11 cellular contexts compared by ENCODE assay signal in genomic region chr7:91083855-91084644, GRCh38.
A peak's percentile ranks its signal among the peaks of the same experiment; 100 is the strongest.
DNase-seq lines count a peak whose midpoint lies in the region; ATAC-seq, FAIRE-seq and TF ChIP-seq lines count a peak whose summit lies in the region.
"Had no signal": no experiment of that assay in that cellular context is flagged by ENCODE, and none has a peak within 500 bp of the region (broad histone marks: within the 10 kb centered on the region; RNA-seq: fewer than 3 reads in every experiment).

No MANE protein-coding gene starts in this region.

- POLR2A ChIA-PET in HepG2 (lab: Yijun Ruan, JAX), result no interaction called here

- no peak overlapping the region for H2AFZ ChIP-seq in HepG2 (ENCODE audit: low read length)
- H2AFZ ChIP-seq in osteoblast (ENCODE audit: low read length), result no peak overlapping the region

- TF ChIP-seq CTCF in right lobe of liver (IDR thresholded peaks at IDR 0.05) (no peak), HepG2 (CRISPR knock-in tag; IDR thresholded peaks at IDR 0.05) (no peak), VCaP (conservative IDR thresholded peaks at IDR 0.05) (peak; percentile 40; the same call in 1 of the 2 replicates), right atrium auricular region (IDR thresholded peaks at IDR 0.05) (peak in 1 of 2 donors; percentile 25), upper lobe of right lung (IDR thresholded peaks at IDR 0.05) (no peak), osteoblast (IDR thresholded peaks at IDR 0.05; ENCODE audit: extremely low read depth, low read depth, low read length) (no peak)

- H3K27me3 ChIP-seq in right lobe of liver (no peaks in the 10 kb centered on the region), HepG2 (ENCODE audit: control insufficient read depth in 1 of 2, insufficient read depth in 2 of 2, low read length in 2 of 2) (no peaks in the 10 kb centered on the region), right atrium auricular region (no peaks in the 10 kb centered on the region), upper lobe of right lung (no peaks in the 10 kb centered on the region), osteoblast (ENCODE audit: insufficient read depth, low read length) (no peaks in the 10 kb centered on the region)

- in situ Hi-C loops in HepG2 (cut with HindIII; ENCODE audit: extremely low pct_ligation_motif_present, low pct_unique_long_range_greater_than_20kb), result loop anchor here (25.0 kb wide), 1 partner anchor 703 kb away; no protein-coding TSS in a partner anchor

- no peak for TF ChIP-seq POLR2A in right lobe of liver (IDR thresholded peaks at IDR 0.05)
- TF ChIP-seq POLR2A in HepG2 (IDR thresholded peaks at IDR 0.05; ENCODE audit: insufficient read depth in 1 of 2, low read depth in 2 of 2, low read length in 2 of 2), result no peak

- ATAC-seq in right lobe of liver (peak; percentile 32 to 41 (median 38)), HepG2 (no peak), upper lobe of right lung (peak; percentile 65), GM21423 (IDR thresholded peaks at IDR 0.05; ENCODE audit: unreplicated experiment) (no peak), GM19324 (IDR thresholded peaks at IDR 0.05; ENCODE audit: low FRiP score, unreplicated experiment) (no peak)

- H3K79me2 ChIP-seq in HepG2 (ENCODE audit: insufficient read depth, low read length) (no peaks in the 10 kb centered on the region), osteoblast (ENCODE audit: insufficient read depth, low read length) (no peaks in the 10 kb centered on the region)

- H3K9me3 ChIP-seq in right lobe of liver, result no peaks in the 10 kb centered on the region
- no peaks in the 10 kb centered on the region for H3K9me3 ChIP-seq in HepG2 (ENCODE audit: low read length)
- H3K9me3 ChIP-seq in right atrium auricular region, result no peaks in the 10 kb centered on the region
- no peaks in the 10 kb centered on the region for H3K9me3 ChIP-seq in upper lobe of right lung
- H3K9me3 ChIP-seq in osteoblast (ENCODE audit: low read depth, low read length), result no peaks in the 10 kb centered on the region

- intact Hi-C loops in right lobe of liver (cut with DNase I), result no loop called here
- intact Hi-C loops in HepG2 (cut with micrococcal nuclease; ENCODE audit: unreplicated experiment), result loop anchor here (10.0 kb wide), 3 partner anchors 201 to 801 kb away; partner anchors contain the start of gene MTERF1
- intact Hi-C loops in upper lobe of right lung (cut with DNase I), result no loop called here

- no peak overlapping the region for H3K9ac ChIP-seq in HepG2 (ENCODE audit: insufficient read depth, low read depth, low read length)

- no peaks in the 10 kb centered on the region for H4K20me1 ChIP-seq in HepG2 (ENCODE audit: insufficient read depth, low read length)
- no peaks in the 10 kb centered on the region for H4K20me1 ChIP-seq in osteoblast (ENCODE audit: insufficient read depth, low read length)

- no TSS peak for BruUV-seq in HepG2 (replicated peaks; lab: Mats Ljungman, UMichigan)

- no peak for TF ChIP-seq RAD21 in HepG2 (CRISPR knock-in tag; IDR thresholded peaks at IDR 0.05)

- TF ChIP-seq EP300 in HepG2 (IDR thresholded peaks at IDR 0.05; ENCODE audit: low read depth in 2 of 2, low read length in 2 of 2), result no peak
- TF ChIP-seq EP300 in HepG2 (CRISPR knock-in tag; IDR thresholded peaks at IDR 0.05; ENCODE audit: borderline replicate concordance), result no peak

- CTCF ChIA-PET in HepG2 (lab: Yijun Ruan, JAX; ENCODE audit: low intra/inter-chr PET ratio, low total read pairs), result no interaction called here

- H3K4me2 ChIP-seq in HepG2 (ENCODE audit: low read depth, low read length) (no peak overlapping the region), osteoblast (ENCODE audit: insufficient read depth, low read length) (no peak overlapping the region)

- DNase-seq in right lobe of liver (peak in 1 of 3 donors; percentile 29), HepG2 (ENCODE audit: low spot score) (no peak), right atrium auricular region (ENCODE audit: low spot score) (peak; percentile 63), upper lobe of right lung (peak; percentile 58), osteoblast (ENCODE audit: insufficient read length, low spot score, missing footprints) (no peak)
- DNase-seq: activated gamma-delta T cell treated with Interleukin-2 at 50 U/mL for 16 hours, NCI-H146 had no signal

- H3K36me3 ChIP-seq in right lobe of liver (no peaks in the 10 kb centered on the region), HepG2 (replicated peaks in 1 of 2; ENCODE audit: control insufficient read depth in 1 of 2, insufficient read depth in 2 of 2, low read length in 2 of 2) (no peaks in the 10 kb centered on the region), right atrium auricular region (no peaks in the 10 kb centered on the region), upper lobe of right lung (no peaks in the 10 kb centered on the region), osteoblast (ENCODE audit: insufficient read depth, low read length) (no peaks in the 10 kb centered on the region)

- H3K4me3 ChIP-seq in right lobe of liver (no peak overlapping the region), HepG2 (replicated peaks in 1 of 3; ENCODE audit: insufficient read depth in 1 of 3, low read depth in 2 of 3, low read length in 3 of 3) (no peak overlapping the region), right atrium auricular region (no peak overlapping the region), upper lobe of right lung (no peak overlapping the region), osteoblast (ENCODE audit: insufficient read depth, low read length) (no peak overlapping the region)
- H3K4me3 ChIP-seq: lung had no signal

- H3K27ac ChIP-seq in right lobe of liver (no peak overlapping the region), HepG2 (ENCODE audit: extremely low read length, insufficient read depth, low read length) (no peak overlapping the region), VCaP (peak overlapping the region; percentile 42), right atrium auricular region (peak overlapping the region; percentile 28 to 71), upper lobe of right lung (no peak overlapping the region), osteoblast (ENCODE audit: low read depth, low read length) (no peak overlapping the region)

- H3K4me1 ChIP-seq in right lobe of liver (no peaks in the 10 kb centered on the region), HepG2 (ENCODE audit: insufficient read depth, low read length) (no peaks in the 10 kb centered on the region), right atrium auricular region (peaks cover 0 to 32% of the 10 kb centered on the region in 2 donors), upper lobe of right lung (peaks cover 4% of the 10 kb centered on the region), osteoblast (ENCODE audit: insufficient read depth, low read length) (peaks cover 51% of the 10 kb centered on the region)

- 52% methylated on average over 3 of the region's 3 CpGs for WGBS in right lobe of liver (ENCODE audit: insufficient coverage, low coverage, low lambda C conversion rate, missing lambda C conversion rate)
- 19% methylated on average over 3 of the region's 3 CpGs for WGBS in HepG2 (ENCODE audit: low lambda C conversion rate)

- FAIRE-seq in HepG2 (lab: Jason Lieb, UNC), result no peak

TF ChIP-seq in HepG2, 621 proteins besides CTCF, POLR2A, EP300 and RAD21:
- no peak for TF ChIP-seq ZSCAN30 (CRISPR knock-in tag; IDR thresholded peaks at IDR 0.05)
- no peak for TF ChIP-seq SP2 (CRISPR knock-in tag; IDR thresholded peaks at IDR 0.05)
- no peak for TF ChIP-seq PHF8 (CRISPR knock-in tag; IDR thresholded peaks at IDR 0.05)
- no peak for TF ChIP-seq ZNF362 (CRISPR knock-in tag; IDR thresholded peaks at IDR 0.05; ENCODE audit: borderline replicate concordance)
- no peak for TF ChIP-seq NFE2 (CRISPR knock-in tag; IDR thresholded peaks at IDR 0.05)
- TF ChIP-seq MAZ (IDR thresholded peaks at IDR 0.05; ENCODE audit: borderline replicate concordance, low read depth, low read length), result no peak
- TF ChIP-seq MAZ (CRISPR knock-in tag; IDR thresholded peaks at IDR 0.05; ENCODE audit: low read depth), result no peak
- no peak for TF ChIP-seq ZNF333 (CRISPR knock-in tag; IDR thresholded peaks at IDR 0.05; ENCODE audit: borderline replicate concordance)
- TF ChIP-seq ZNF317 (CRISPR knock-in tag; IDR thresholded peaks at IDR 0.05), result no peak
- TF ChIP-seq CERS6 (CRISPR knock-in tag; IDR thresholded peaks at IDR 0.05), result no peak
- no peak for TF ChIP-seq HNF4A (CRISPR knock-in tag; IDR thresholded peaks at IDR 0.05)
- no peak for TF ChIP-seq ZNF558 (CRISPR knock-in tag; IDR thresholded peaks at IDR 0.05; ENCODE audit: borderline replicate concordance)
- no peak for TF ChIP-seq ZNF598 (CRISPR knock-in tag; IDR thresholded peaks at IDR 0.05; ENCODE audit: borderline replicate concordance)
- no peak for TF ChIP-seq ZNF282 (IDR thresholded peaks at IDR 0.05; ENCODE audit: partially characterized antibody)
- TF ChIP-seq SCMH1 (CRISPR knock-in tag; IDR thresholded peaks at IDR 0.05; ENCODE audit: borderline replicate concordance), result no peak
- TF ChIP-seq SOX5 (CRISPR knock-in tag; IDR thresholded peaks at IDR 0.05; ENCODE audit: borderline replicate concordance), result no peak

Comparison
In these comparisons a context has a peak if more than half of its experiments do, and no peak if none do; other contexts are left out.
1. ATAC-seq: peak in right lobe of liver (4 of 4) and upper lobe of right lung (single experiment); none in HepG2 (single experiment), GM21423 (single experiment) and GM19324 (single experiment).
2. DNase-seq: peak in right atrium auricular region (single experiment) and upper lobe of right lung (single experiment); none in HepG2 (single experiment) and osteoblast (single experiment).
3. H3K27ac ChIP-seq: peak in VCaP (single experiment) and right atrium auricular region (2 of 2); none in right lobe of liver (0 of 3), HepG2 (single experiment), upper lobe of right lung (single experiment) and osteoblast (single experiment).